ENCODE assay signal across 21 cellular contexts in the genomic region with DNA sequence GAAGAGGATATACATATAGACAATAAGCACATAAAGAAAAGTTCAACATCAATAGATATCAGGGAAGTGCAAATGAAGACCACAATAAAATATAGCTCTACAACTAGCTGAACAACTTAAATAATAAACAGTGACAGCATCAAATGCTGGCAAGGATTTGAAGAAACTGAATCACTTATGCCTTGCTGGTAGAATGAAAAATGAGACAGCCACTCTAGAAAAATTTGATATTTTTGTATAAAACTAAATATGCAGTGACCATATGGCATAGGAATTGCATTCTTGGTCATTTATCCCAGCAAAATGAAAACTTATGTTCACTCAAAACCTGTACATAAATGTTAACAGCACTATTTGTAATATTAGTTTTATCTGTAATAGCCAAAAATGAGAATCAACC.
"Had no signal": no experiment of that assay in that cellular context is flagged by ENCODE, and none has a peak within 500 bp of the region (broad histone marks: within the 10 kb centered on the region; RNA-seq: fewer than 3 reads in every experiment).

No MANE protein-coding gene starts in this region.

- H3K9ac ChIP-seq: parathyroid adenoma had no signal

- H3K4me3 ChIP-seq: dorsolateral prefrontal cortex, gastroesophageal sphincter, heart left ventricle, hepatocyte, lung, right lobe of liver, suprapubic skin, transverse colon, upper lobe of right lung, uterus had no signal

- H3K9me3 ChIP-seq: right lobe of liver, uterus had no signal

- H3K36me3 ChIP-seq: gastroesophageal sphincter, heart left ventricle, right lobe of liver, suprapubic skin, transverse colon, upper lobe of right lung, uterus had no signal

- DNase-seq: cortex of kidney; dorsolateral prefrontal cortex; effector CD4-positive, alpha-beta T cell; foreskin keratinocyte; heart left ventricle; kidney; natural killer cell; occipital lobe; right lobe of liver; small intestine; stimulated activated CD4-positive, alpha-beta T cell treated with anti-CD3 and anti-CD28 coated beads, Interleukin-15, amount 100 ng/mL, for 24 hours; stimulated activated CD4-positive, alpha-beta T cell treated with anti-CD3 and anti-CD28 coated beads, Interleukin-2, amount 100 ng/mL, for 48 hours; stimulated activated naive B cell treated with anti-CD40 and anti-IgM and Interleukin-4, amounts not matched to agents 10 μg/mL and 1 μg/mL and 100 μg/mL, for 72 hours; transverse colon; upper lobe of right lung; uterus had no signal

- H3K4me1 ChIP-seq: foreskin keratinocyte, gastroesophageal sphincter, heart left ventricle, parathyroid adenoma, right lobe of liver, suprapubic skin, transverse colon, upper lobe of right lung, uterus had no signal

- H3K27me3 ChIP-seq: dorsolateral prefrontal cortex, foreskin keratinocyte, gastroesophageal sphincter, heart left ventricle, hepatocyte, right lobe of liver, suprapubic skin, transverse colon, upper lobe of right lung, uterus had no signal
